ENCODE assay signal across 18 cellular contexts in the genomic region with DNA sequence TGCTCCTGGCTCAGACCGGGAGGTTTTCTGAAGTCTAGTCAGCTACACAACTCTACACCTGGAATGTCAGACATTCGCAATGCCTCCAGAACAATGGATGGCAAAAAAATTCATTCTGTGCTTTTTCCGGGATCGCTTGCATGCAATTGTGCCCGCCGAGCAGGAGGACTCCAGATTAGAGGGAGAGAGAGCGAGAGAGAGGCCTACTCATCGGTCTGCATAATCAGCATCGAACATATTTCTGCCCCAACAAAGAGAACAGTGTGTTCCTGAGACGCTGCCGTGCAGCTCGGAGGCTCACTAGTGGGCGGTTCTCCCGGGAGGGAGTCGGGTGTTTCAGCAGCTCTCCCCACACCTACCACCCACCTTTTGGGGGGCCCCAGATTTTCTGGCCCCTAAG.
A peak's percentile ranks its signal among the peaks of the same experiment; 100 is the strongest.
DNase-seq lines count a peak whose midpoint lies in the region; ATAC-seq, FAIRE-seq and TF ChIP-seq lines count a peak whose summit lies in the region.
"Had no signal": no experiment of that assay in that cellular context is flagged by ENCODE, and none has a peak within 500 bp of the region (broad histone marks: within the 10 kb centered on the region; RNA-seq: fewer than 3 reads in every experiment).

No MANE protein-coding gene starts in this region.

- no peaks in the 10 kb centered on the region for H3K9me3 ChIP-seq in CD8-positive, alpha-beta memory T cell (ENCODE audit: low read length)

- H3K36me3 Mint-ChIP-seq in CD8-positive, alpha-beta memory T cell, result no peaks in the 10 kb centered on the region
- H3K36me3 Mint-ChIP-seq: naive thymus-derived CD8-positive, alpha-beta T cell had no signal

- no peaks in the 10 kb centered on the region for H3K27me3 ChIP-seq in bronchial epithelial cell (ENCODE audit: control insufficient read depth, insufficient read depth, low read length)
- no peaks in the 10 kb centered on the region for H3K27me3 ChIP-seq in CD8-positive, alpha-beta memory T cell (ENCODE audit: insufficient read depth, low read length, poor library complexity, severe bottlenecking)

- DNase-seq in NCI-H1048 (lab: John Stamatoyannopoulos, UW) (peak; percentile 22), bronchial epithelial cell (ENCODE audit: low read depth) (peak; percentile 53), inferior parietal cortex (ENCODE audit: extremely low spot score) (peak; percentile 79), posterior cingulate gyrus (peak; percentile 47 to 94 (median 67)), GM19239 (ENCODE audit: insufficient read length, low spot score) (no peak)
- no peak for DNase-seq in CD8-positive, alpha-beta memory T cell
- no peak for DNase-seq in activated naive CD4-positive, alpha-beta T cell treated with anti-CD3 and anti-CD28 coated beads, Interleukin-2, amount 50 U/mL, for 16 hours
- DNase-seq: activated CD4-positive, alpha-beta T cell treated with anti-CD3 and anti-CD28 coated beads, Interleukin-2, amount 10 ng/mL, durations not matched to agents 7 days and 5 days; activated T-cell treated with anti-CD3 and anti-CD28 coated beads, Interleukin-2, amount 50 U/mL, for 72 hours; amniotic stem cell; DMS79; effector CD4-positive, alpha-beta T cell; left colon; naive thymus-derived CD8-positive, alpha-beta T cell; NCI-H187; NCI-H69 had no signal

- no peak for ATAC-seq in GM18870 (IDR thresholded peaks at IDR 0.05; ENCODE audit: unreplicated experiment)
- ATAC-seq: activated T-cell treated with anti-CD3 and anti-CD28 coated beads, Interleukin-2, amount 50 U/mL, for 72 hours; left colon; naive thymus-derived CD8-positive, alpha-beta T cell had no signal

- H3K4me1 ChIP-seq in CD8-positive, alpha-beta memory T cell (ENCODE audit: insufficient read depth, low read length), result peaks cover 6% of the 10 kb centered on the region

- H3K27ac Mint-ChIP-seq in CD8-positive, alpha-beta memory T cell, result no peak overlapping the region
- H3K27ac Mint-ChIP-seq: activated CD4-positive, alpha-beta T cell treated with anti-CD3 and anti-CD28 coated beads, Interleukin-2, amount 10 ng/mL, durations not matched to agents 7 days and 5 days; activated T-cell treated with anti-CD3 and anti-CD28 coated beads, Interleukin-2, amount 50 U/mL, for 72 hours had no signal

- H3K36me3 ChIP-seq in bronchial epithelial cell (ENCODE audit: control insufficient read depth, insufficient read depth, low read length), result no peaks in the 10 kb centered on the region
- H3K36me3 ChIP-seq in CD8-positive, alpha-beta memory T cell (ENCODE audit: insufficient read depth, low read length), result no peaks in the 10 kb centered on the region

- peaks cover 13 to 15% of the 10 kb centered on the region in 2 donors for H3K27me3 Mint-ChIP-seq in CD8-positive, alpha-beta memory T cell

- POLR2A ChIA-PET in CD8-positive, alpha-beta memory T cell (lab: Charles Lee), result no interaction called here

- no peaks in the 10 kb centered on the region for H3K9me3 Mint-ChIP-seq in CD8-positive, alpha-beta memory T cell
- H3K9me3 Mint-ChIP-seq: activated CD4-positive, alpha-beta T cell treated with anti-CD3 and anti-CD28 coated beads, Interleukin-2, amount 10 ng/mL, durations not matched to agents 7 days and 5 days; activated T-cell treated with anti-CD3 and anti-CD28 coated beads, Interleukin-2, amount 50 U/mL, for 72 hours; naive thymus-derived CD8-positive, alpha-beta T cell had no signal

- no peak overlapping the region for H3K27ac ChIP-seq in CD8-positive, alpha-beta memory T cell (ENCODE audit: low read depth, low read length)

- CTCF ChIA-PET in CD8-positive, alpha-beta memory T cell (lab: Charles Lee), result no interaction called here

- no peak overlapping the region for H3K4me3 ChIP-seq in bronchial epithelial cell (ENCODE audit: low read depth, low read length)
- no peak overlapping the region for H3K4me3 ChIP-seq in CD8-positive, alpha-beta memory T cell (ENCODE audit: low read length)

- no peak for FAIRE-seq in bronchial epithelial cell (lab: Jason Lieb, UNC)
- FAIRE-seq in GM19239 (lab: Jason Lieb, UNC), result no peak
- FAIRE-seq: RCC 7860 had no signal

- no peak overlapping the region for H3K4me3 Mint-ChIP-seq in CD8-positive, alpha-beta memory T cell
- H3K4me3 Mint-ChIP-seq: activated CD4-positive, alpha-beta T cell treated with anti-CD3 and anti-CD28 coated beads, Interleukin-2, amount 10 ng/mL, durations not matched to agents 7 days and 5 days; activated T-cell treated with anti-CD3 and anti-CD28 coated beads, Interleukin-2, amount 50 U/mL, for 72 hours; naive thymus-derived CD8-positive, alpha-beta T cell had no signal

- peaks cover 3% of the 10 kb centered on the region in 3 donors for H3K4me1 Mint-ChIP-seq in CD8-positive, alpha-beta memory T cell

- no peak for TF ChIP-seq CTCF in bronchial epithelial cell (IDR thresholded peaks at IDR 0.05; ENCODE audit: insufficient read depth, low read length, severe bottlenecking)

- intact Hi-C loops in posterior cingulate gyrus (cut with DNase I), result no loop called here

Comparison
In these comparisons a context has a peak if more than half of its experiments do, and no peak if none do; other contexts are left out.
1. DNase-seq: peak in NCI-H1048 (single experiment), bronchial epithelial cell (single experiment), inferior parietal cortex (single experiment) and posterior cingulate gyrus (10 of 10); none in CD8-positive, alpha-beta memory T cell (0 of 5), GM19239 (single experiment) and activated naive CD4-positive, alpha-beta T cell treated with anti-CD3 and anti-CD28 coated beads, Interleukin-2, amount 50 U/mL, for 16 hours (single experiment).